In genomic region chr10:25159591-25159990, GRCh38 we compare ENCODE assay signal across 22 cellular contexts. TPM values are rescaled to one million over a fixed set of nuclear protein-coding genes. Genes with fewer than 3 reads are reported as not detected.
DNase-seq lines count a peak whose midpoint lies in the region; TF ChIP-seq lines count a peak whose summit lies in the region.
"Had no signal": no experiment of that assay in that cellular context is flagged by ENCODE, and none has a peak within 500 bp of the region (broad histone marks: within the 10 kb centered on the region; RNA-seq: fewer than 3 reads in every experiment).

No MANE protein-coding gene starts in this region.

- CTCF ChIA-PET in A673 (lab: Charles Lee): no interaction called here

- H3K4me3 ChIP-seq in A673 (ENCODE audit: low read depth, low read length, poor library complexity, severe bottlenecking): no peak overlapping the region
- H3K4me3 ChIP-seq: A549, BLaER1 had no signal

- H3K27ac ChIP-seq in A673 (ENCODE audit: low read depth, low read length, poor library complexity, severe bottlenecking): no peak overlapping the region
- H3K27ac ChIP-seq: 22Rv1, A549, BLaER1 had no signal

- TF ChIP-seq CTCF in A673 (conservative IDR thresholded peaks at IDR 0.05; ENCODE audit: low read depth, low read length): no peak

- no TSS peak for BruUV-seq in A673 (replicated peaks; lab: Mats Ljungman, UMichigan)

- H3K36me3 ChIP-seq in A673 (ENCODE audit: insufficient read depth, low read length, poor library complexity, severe bottlenecking): no peaks in the 10 kb centered on the region
- H3K36me3 ChIP-seq: BE2C, BLaER1 had no signal

- intact Hi-C loops in A673 (cut with micrococcal nuclease; ENCODE audit: unreplicated experiment): no loop called here

- no peaks in the 10 kb centered on the region for H3K4me1 ChIP-seq in A673 (ENCODE audit: insufficient read depth, low read length, poor library complexity, severe bottlenecking)
- H3K4me1 ChIP-seq: A549, BE2C, BLaER1 had no signal

- POLR2A ChIA-PET in A673 (lab: Charles Lee; ENCODE audit: low non-redundant PET): no interaction called here

- H3K27me3 ChIP-seq in A673 (replicated peaks; ENCODE audit: insufficient read depth, low read depth, low read length, poor library complexity): no peaks in the 10 kb centered on the region
- H3K27me3 ChIP-seq: BE2C, BLaER1 had no signal

- no peaks in the 10 kb centered on the region for H3K9me3 ChIP-seq in A673 (ENCODE audit: low read depth, low read length, poor library complexity, severe bottlenecking)
- H3K9me3 ChIP-seq: A549, BE2C, BLaER1 had no signal

- peak; percentile 19 for DNase-seq in A673 (ENCODE audit: low spot score)
- peak; percentile 6 for DNase-seq in NCI-H69 (lab: John Stamatoyannopoulos, UW)
- DNase-seq in cerebellum (ENCODE audit: low spot score): peak; percentile 32
- no peak for DNase-seq in RPMI8226
- no peak for DNase-seq in NAMALWA (ENCODE audit: low spot score)
- no peak for DNase-seq in NCI-H1092 (lab: John Stamatoyannopoulos, UW)
- DNase-seq: ACHN; BE2C; CD4-positive, alpha-beta memory T cell; CD4-positive, CD25-positive, alpha-beta regulatory T cell; CD8-positive, alpha-beta memory T cell; COR-L47; DMS 273 treated with DMSO at 0.1 percent for 48 hours; DMS153; DMS53; DMS79; DND-41; EL; GF-D8 had no signal

RNA-seq across cellular contexts. Expression of gene GPR158, which starts 15.2 kb away (rescaled TPM):
- total RNA-seq in A673 (2021): not detected in 2 replicates
- total RNA-seq in cerebellum: 8.8 TPM
- total RNA-seq: CD4-positive, alpha-beta memory T cell; CD4-positive, CD25-positive, alpha-beta regulatory T cell; CD8-positive, alpha-beta memory T cell had no signal

Comparison
In these comparisons a context has a peak if more than half of its experiments do, and no peak if none do; other contexts are left out.
1. DNase-seq: peak in A673 (single experiment), NCI-H69 (single experiment) and cerebellum (single experiment); none in RPMI8226 (single experiment), NAMALWA (single experiment) and NCI-H1092 (single experiment).